In genomic region chr18:79849328-79850207, GRCh38 we compare ENCODE assay signal across 16 cellular contexts. TPM values are rescaled to one million over a fixed set of nuclear protein-coding genes. Genes with fewer than 3 reads are reported as not detected.
A peak's percentile ranks its signal among the peaks of the same experiment; 100 is the strongest.
DNase-seq lines count a peak whose midpoint lies in the region; TF ChIP-seq lines count a peak whose summit lies in the region.
"Had no signal": no experiment of that assay in that cellular context is flagged by ENCODE, and none has a peak within 500 bp of the region (broad histone marks: within the 10 kb centered on the region; RNA-seq: fewer than 3 reads in every experiment).

No MANE protein-coding gene starts in this region.

- H3K79me2 ChIP-seq in smooth muscle cell (ENCODE audit: low read depth), result no peaks in the 10 kb centered on the region

- no peak overlapping the region for H3K4me2 ChIP-seq in smooth muscle cell
- H3K4me2 ChIP-seq: BLaER1 treated with 17β-estradiol and CSF1 and Interleukin-3, amounts not matched to agents 10 nM and 100 nM had no signal

- no peaks in the 10 kb centered on the region for H4K20me1 ChIP-seq in smooth muscle cell (ENCODE audit: low read depth)

- 97% methylated on average over 48 of the region's 51 CpGs for WGBS in smooth muscle cell (ENCODE audit: low lambda C conversion rate)
- 89 to 90% methylated on average over 10 to 25 of the region's 51 CpGs for WGBS in esophagus squamous epithelium, 2 donors

- H3K27ac ChIP-seq in smooth muscle cell (ENCODE audit: low read depth) (no peak overlapping the region), esophagus squamous epithelium (no peak overlapping the region)
- H3K27ac ChIP-seq in effector memory CD4-positive, alpha-beta T cell (ENCODE audit: insufficient read depth, low read length, poor library complexity, severe bottlenecking), result no peak overlapping the region
- H3K27ac ChIP-seq: BLaER1 treated with 17β-estradiol and CSF1 and Interleukin-3, amounts not matched to agents 10 nM and 100 nM; GM23248 had no signal

- H2AFZ ChIP-seq in smooth muscle cell (ENCODE audit: low read depth), result no peak overlapping the region
- H2AFZ ChIP-seq: GM23248 had no signal

- no peak overlapping the region for H3K9ac ChIP-seq in smooth muscle cell (ENCODE audit: low read depth)
- H3K9ac ChIP-seq: BLaER1 treated with 17β-estradiol and CSF1 and Interleukin-3, amounts not matched to agents 10 nM and 100 nM; GM23248 had no signal

- H3K4me3 ChIP-seq in smooth muscle cell (no peak overlapping the region), esophagus squamous epithelium (no peak overlapping the region)
- H3K4me3 ChIP-seq in effector memory CD4-positive, alpha-beta T cell (ENCODE audit: insufficient read depth, low read depth, low read length, poor library complexity, severe bottlenecking), result no peak overlapping the region
- H3K4me3 ChIP-seq: BLaER1 treated with 17β-estradiol and CSF1 and Interleukin-3, amounts not matched to agents 10 nM and 100 nM; GM23248 had no signal

- H3K9me3 ChIP-seq in smooth muscle cell (replicated peaks; ENCODE audit: low read depth) (no peaks in the 10 kb centered on the region), esophagus squamous epithelium (no peaks in the 10 kb centered on the region)
- H3K9me3 ChIP-seq in effector memory CD4-positive, alpha-beta T cell (ENCODE audit: control insufficient read depth, low read length), result no peaks in the 10 kb centered on the region

- H3K36me3 ChIP-seq in smooth muscle cell (ENCODE audit: low read depth) (no peaks in the 10 kb centered on the region), esophagus squamous epithelium (no peaks in the 10 kb centered on the region)
- H3K36me3 ChIP-seq in effector memory CD4-positive, alpha-beta T cell (ENCODE audit: control insufficient read depth, insufficient read depth, low read length), result no peaks in the 10 kb centered on the region
- H3K36me3 ChIP-seq: BLaER1 treated with 17β-estradiol and CSF1 and Interleukin-3, amounts not matched to agents 10 nM and 100 nM had no signal

- H3K27me3 ChIP-seq in smooth muscle cell (ENCODE audit: low read depth) (no peaks in the 10 kb centered on the region), esophagus squamous epithelium (peaks cover 0 to 12% (median 0%) of the 10 kb centered on the region in 4 donors)
- no peaks in the 10 kb centered on the region for H3K27me3 ChIP-seq in effector memory CD4-positive, alpha-beta T cell (replicated peaks; ENCODE audit: control insufficient read depth, insufficient read depth, low read length, poor library complexity, severe bottlenecking)

- H3K4me1 ChIP-seq in smooth muscle cell (ENCODE audit: low read depth), result no peaks in the 10 kb centered on the region
- H3K4me1 ChIP-seq in esophagus squamous epithelium, result no peaks in the 10 kb centered on the region
- no peaks in the 10 kb centered on the region for H3K4me1 ChIP-seq in effector memory CD4-positive, alpha-beta T cell (ENCODE audit: control insufficient read depth, insufficient read depth, low read length, poor library complexity, severe bottlenecking)

- DNase-seq in SHP77 (lab: John Stamatoyannopoulos, UW) (peak; percentile 15 to 44), SHP77 treated with DMSO at 0.1 percent for 48 hours (lab: John Stamatoyannopoulos, UW) (no peak), DMS53 treated with DMSO at 0.1 percent for 48 hours (lab: John Stamatoyannopoulos, UW; ENCODE audit: unreplicated experiment) (peak; percentile 30), iPS-NIHi7 (ENCODE audit: extremely low spot score) (peak; percentile 7), posterior vena cava (ENCODE audit: low spot score) (peak; percentile 73), smooth muscle cell (lab: John Stamatoyannopoulos, UW; ENCODE audit: unreplicated experiment) (no peak), esophagus squamous epithelium (lab: John Stamatoyannopoulos, UW) (no peak)
- DNase-seq in effector memory CD4-positive, alpha-beta T cell, result no peak
- DNase-seq: GM23248, KBM-7, NCI-H1417 treated with DMSO at 0.1 percent for 48 hours, NCI-H2029 treated with DMSO at 0.1 percent for 48 hours, NCI-H510A treated with DMSO at 0.1 percent for 48 hours, SIG-M5 had no signal

- TF ChIP-seq CTCF in smooth muscle cell (IDR thresholded peaks at IDR 0.05; ENCODE audit: borderline replicate concordance, insufficient read depth, poor library complexity, severe bottlenecking) (no peak), esophagus squamous epithelium (IDR thresholded peaks at IDR 0.05) (no peak)

- TF ChIP-seq POLR2A in esophagus squamous epithelium (IDR thresholded peaks at IDR 0.05), result no peak

- H3F3A ChIP-seq in smooth muscle cell (ENCODE audit: low read depth), result no peaks in the 10 kb centered on the region

- intact Hi-C loops in posterior vena cava (cut with DNase I) (no loop called here), esophagus squamous epithelium (cut with DNase I) (no loop called here)

RNA-seq across cellular contexts. Expression of gene KCNG2, which starts 51.8 kb away (rescaled TPM):
- total RNA-seq in posterior vena cava, result under 1 TPM; 0.38 to 0.56 TPM
- not detected in 2 replicates for total RNA-seq in smooth muscle cell
- polyA plus RNA-seq in smooth muscle cell, result 0.17 and 0.34 TPM in 2 replicates
- total RNA-seq in esophagus squamous epithelium, result under 1 TPM in 1 of 4 donors, not detected in 3; 0.19 TPM
- total RNA-seq: A172, GM23248 had no signal
- polyA plus RNA-seq: GM23248 had no signal

Comparison
In these comparisons a context has a peak if more than half of its experiments do, and no peak if none do; other contexts are left out.
1. DNase-seq: peak in SHP77 (2 of 2), DMS53 treated with DMSO at 0.1 percent for 48 hours (single experiment), iPS-NIHi7 (single experiment) and posterior vena cava (single experiment); none in SHP77 treated with DMSO at 0.1 percent for 48 hours (single experiment), smooth muscle cell (single experiment), esophagus squamous epithelium (single experiment) and effector memory CD4-positive, alpha-beta T cell (0 of 3).